In the genomic region with DNA sequence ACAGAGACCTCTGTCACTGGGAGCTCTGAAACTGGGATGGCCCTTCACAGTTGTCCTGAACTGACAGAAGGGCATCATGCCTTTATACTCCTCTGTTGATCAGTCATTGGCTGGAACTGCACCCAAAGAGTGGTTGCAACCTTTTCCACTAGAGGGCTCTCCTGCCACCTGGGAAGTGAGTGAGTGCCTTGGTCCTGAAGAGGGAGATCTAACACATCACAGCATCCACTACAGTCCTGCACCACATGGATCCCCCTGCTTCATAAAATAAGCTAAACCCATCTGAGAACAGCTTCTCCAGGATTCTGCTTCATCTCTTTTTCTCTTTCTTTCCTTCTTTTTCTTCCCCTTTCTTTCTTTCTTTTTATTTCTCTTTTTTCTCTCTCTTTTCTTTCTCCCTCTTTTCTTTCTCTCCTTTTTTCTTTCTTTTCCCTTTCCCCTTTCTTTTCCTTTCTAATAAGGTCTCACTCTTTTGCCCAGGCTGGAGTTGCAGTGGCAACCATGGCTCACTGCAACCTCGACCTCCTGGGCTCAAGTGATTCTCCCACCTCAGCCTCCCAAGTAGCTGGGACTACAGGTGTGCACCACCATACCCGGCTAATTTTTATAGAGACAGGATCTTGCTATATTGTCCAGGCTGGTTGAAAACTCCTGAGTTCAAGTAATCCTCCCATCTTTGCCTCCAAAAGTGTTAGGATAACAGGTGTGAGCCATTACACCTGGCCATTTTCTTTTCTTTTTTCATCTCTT, we compare ENCODE assay signal across 8 cellular contexts. TPM values are rescaled to one million over a fixed set of nuclear protein-coding genes. Genes with fewer than 3 reads are reported as not detected.
DNase-seq lines count a peak whose midpoint lies in the region; ATAC-seq and TF ChIP-seq lines count a peak whose summit lies in the region.

No MANE protein-coding gene starts in this region.

- DNase-seq in CD8-positive, alpha-beta T cell = peak; percentile 5 to 55 (median 44)
- DNase-seq in NT2/D1 (ENCODE audit: low read depth, low spot score) = peak; percentile 79
- DNase-seq in activated CD8-positive, alpha-beta memory T cell treated with anti-CD3 and anti-CD28 coated beads, Interleukin-2, amount 50 U/mL, for 1 hour (ENCODE audit: extremely low read depth) = peak; percentile 11
- DNase-seq in esophagus squamous epithelium (lab: John Stamatoyannopoulos, UW) = no peak
- DNase-seq in osteocyte (ENCODE audit: extremely low spot score, unreplicated experiment) = no peak
- DNase-seq in upper lobe of left lung = peak in 1 of 2 donors; percentile 52

- TF ChIP-seq POLR2A in esophagus squamous epithelium (IDR thresholded peaks at IDR 0.05) (no peak), upper lobe of left lung (IDR thresholded peaks at IDR 0.05) (no peak)

- no peaks in the 10 kb centered on the region for H3K4me1 ChIP-seq in CD8-positive, alpha-beta T cell (ENCODE audit: insufficient read depth, low read length)
- H3K4me1 ChIP-seq in NT2/D1 (ENCODE audit: insufficient read depth, insufficient read length) (peaks cover 1% of the 10 kb centered on the region), esophagus squamous epithelium (peaks cover 0 to 26% (median 0%) of the 10 kb centered on the region in 3 donors), upper lobe of left lung (no peaks in the 10 kb centered on the region)

- no peaks in the 10 kb centered on the region for H3K9me3 Mint-ChIP-seq in CD8-positive, alpha-beta T cell
- no peaks in the 10 kb centered on the region for H3K9me3 Mint-ChIP-seq in osteocyte (ENCODE audit: unreplicated experiment)

- POLR2A ChIA-PET in CD8-positive, alpha-beta T cell (lab: Charles Lee) = no interaction called here

- H3K9ac ChIP-seq in NT2/D1 (ENCODE audit: insufficient read length, low read depth) = no peak overlapping the region

- TF ChIP-seq CTCF in CD8-positive, alpha-beta T cell (IDR thresholded peaks at IDR 0.05) = peak; percentile 61
- TF ChIP-seq CTCF in esophagus squamous epithelium (IDR thresholded peaks at IDR 0.05) (peak; percentile 14 to 87 (median 68)), osteocyte (IDR thresholded peaks at IDR 0.05) (peak; percentile 70), upper lobe of left lung (IDR thresholded peaks at IDR 0.05) (peak; percentile 50 to 75 (median 64))

- H3K4me1 Mint-ChIP-seq in CD8-positive, alpha-beta T cell (ENCODE audit: low read depth) = no peaks in the 10 kb centered on the region
- peaks cover 11% of the 10 kb centered on the region for H3K4me1 Mint-ChIP-seq in osteocyte (ENCODE audit: unreplicated experiment)

- ATAC-seq in CD8-positive, alpha-beta T cell = peak; percentile 98
- ATAC-seq in GM19324 (IDR thresholded peaks at IDR 0.05; ENCODE audit: low FRiP score, unreplicated experiment) (peak; percentile 77), HG03558 (IDR thresholded peaks at IDR 0.05; ENCODE audit: extremely low read depth, unreplicated experiment) (peak; percentile 97), upper lobe of left lung (ENCODE audit: low FRiP score in 2 of 2) (peak; percentile 88 to 90)

- H3K36me3 Mint-ChIP-seq in CD8-positive, alpha-beta T cell = no peaks in the 10 kb centered on the region
- H3K36me3 Mint-ChIP-seq in osteocyte (ENCODE audit: unreplicated experiment) = no peaks in the 10 kb centered on the region

- no peak overlapping the region for H3K27ac Mint-ChIP-seq in CD8-positive, alpha-beta T cell
- H3K27ac Mint-ChIP-seq in osteocyte (ENCODE audit: unreplicated experiment) = no peak overlapping the region

- no peaks in the 10 kb centered on the region for H3K36me3 ChIP-seq in CD8-positive, alpha-beta T cell (ENCODE audit: insufficient read depth, low read length)
- H3K36me3 ChIP-seq in NT2/D1 (ENCODE audit: insufficient read depth, insufficient read length, low read length) = no peaks in the 10 kb centered on the region
- H3K36me3 ChIP-seq in esophagus squamous epithelium = no peaks in the 10 kb centered on the region
- no peaks in the 10 kb centered on the region for H3K36me3 ChIP-seq in upper lobe of left lung

- no peak overlapping the region for H3K27ac ChIP-seq in CD8-positive, alpha-beta T cell (ENCODE audit: low read depth, low read length)
- no peak overlapping the region for H3K27ac ChIP-seq in esophagus squamous epithelium
- no peak overlapping the region for H3K27ac ChIP-seq in upper lobe of left lung

- no peak overlapping the region for H3K4me3 Mint-ChIP-seq in CD8-positive, alpha-beta T cell
- H3K4me3 Mint-ChIP-seq in osteocyte (ENCODE audit: unreplicated experiment) = no peak overlapping the region

- no peak for TF ChIP-seq EP300 in upper lobe of left lung (IDR thresholded peaks at IDR 0.05)

- no peaks in the 10 kb centered on the region for H3K9me3 ChIP-seq in CD8-positive, alpha-beta T cell (ENCODE audit: low read length)
- H3K9me3 ChIP-seq in NT2/D1 (ENCODE audit: insufficient read depth, low read length) (no peaks in the 10 kb centered on the region), esophagus squamous epithelium (no peaks in the 10 kb centered on the region), upper lobe of left lung (no peaks in the 10 kb centered on the region)

- H3K27me3 Mint-ChIP-seq in CD8-positive, alpha-beta T cell (ENCODE audit: low read depth) = peaks cover 7% of the 10 kb centered on the region
- peaks cover 10% of the 10 kb centered on the region for H3K27me3 Mint-ChIP-seq in osteocyte (ENCODE audit: unreplicated experiment)

- WGBS in esophagus squamous epithelium, 2 donors = 75 to 94% methylated on average over 2 of the region's 2 CpGs
- 81 to 86% methylated on average over 2 of the region's 2 CpGs for WGBS in upper lobe of left lung, 2 donors

- H3K4me3 ChIP-seq in CD8-positive, alpha-beta T cell (ENCODE audit: low read depth, low read length) = no peak overlapping the region
- H3K4me3 ChIP-seq in NT2/D1 (ENCODE audit: insufficient read length, low read depth) = no peak overlapping the region
- no peak overlapping the region for H3K4me3 ChIP-seq in esophagus squamous epithelium
- H3K4me3 ChIP-seq in upper lobe of left lung = no peak overlapping the region

- intact Hi-C loops in CD8-positive, alpha-beta T cell (cut with DNase I, micrococcal nuclease) = loop anchor here (2.0 to 5.0 kb wide), 2 partner anchors 14 to 186 kb away; no protein-coding TSS in a partner anchor
- intact Hi-C loops in esophagus squamous epithelium (cut with DNase I) = loop anchor here (10.0 kb wide), 1 partner anchor 138 kb away; the partner anchor contains the start of gene RPL32

- CTCF ChIA-PET in CD8-positive, alpha-beta T cell (lab: Charles Lee) = interaction anchor here (0.6 to 4.8 kb wide), 11 partner anchors 8 to 1050 kb away, joined by 3 to 29 read pairs (median 3); no protein-coding TSS in a partner anchor

- H3K27me3 ChIP-seq in CD8-positive, alpha-beta T cell (ENCODE audit: insufficient read depth, low read length) = no peaks in the 10 kb centered on the region
- H3K27me3 ChIP-seq in NT2/D1 (ENCODE audit: insufficient read depth, insufficient read length) (no peaks in the 10 kb centered on the region), esophagus squamous epithelium (no peaks in the 10 kb centered on the region), upper lobe of left lung (no peaks in the 10 kb centered on the region)

RNA-seq across cellular contexts. Expression of gene RAF1, which starts 42.8 kb away (rescaled TPM):
- 100 to 1,000 TPM; 156 to 159 TPM for total RNA-seq in CD8-positive, alpha-beta T cell
- total RNA-seq in esophagus squamous epithelium = 100 to 1,000 TPM in 1 of 4 donors, 10 to 100 TPM in 3; 73.2 to 107 (median 84.2) TPM
- 87.3 and 90.3 TPM in 2 replicates for total RNA-seq in osteocyte
- 100 to 1,000 TPM in 4 of 6 donors, 10 to 100 TPM in 2; 78.7 to 195 (median 110) TPM for total RNA-seq in upper lobe of left lung

RNA-seq across cellular contexts. Expression of gene TMEM40, which starts 52.4 kb away (rescaled TPM):
- not detected for total RNA-seq in CD8-positive, alpha-beta T cell
- total RNA-seq in esophagus squamous epithelium (10 to 100 TPM; 43.9 to 79.1 (median 53.4) TPM), osteocyte (2.0 and 2.4 TPM in 2 replicates), upper lobe of left lung (1 to 10 TPM in 4 of 6 donors, under 1 TPM in 2; 0.30 to 5.3 (median 1.1) TPM)

Comparison
In these comparisons a context has a peak if more than half of its experiments do, and no peak if none do; other contexts are left out.
1. DNase-seq: peak in CD8-positive, alpha-beta T cell (7 of 7), NT2/D1 (single experiment) and activated CD8-positive, alpha-beta memory T cell treated with anti-CD3 and anti-CD28 coated beads, Interleukin-2, amount 50 U/mL, for 1 hour (single experiment); none in esophagus squamous epithelium (single experiment) and osteocyte (single experiment).
2. RNA of gene TMEM40, which starts 52.4 kb away (total RNA-seq): 43.9 to 79.1 TPM in esophagus squamous epithelium; 2.0 to 2.4 TPM in osteocyte, 0.30 to 5.3 TPM in upper lobe of left lung and not detected in CD8-positive, alpha-beta T cell; every median in the first group is over 4 times any median in the second.
3. Peak in every context shown above with its lines, with median percentiles within 50 percentile points of each other: ATAC-seq and CTCF ChIP-seq.